In the genomic region with DNA sequence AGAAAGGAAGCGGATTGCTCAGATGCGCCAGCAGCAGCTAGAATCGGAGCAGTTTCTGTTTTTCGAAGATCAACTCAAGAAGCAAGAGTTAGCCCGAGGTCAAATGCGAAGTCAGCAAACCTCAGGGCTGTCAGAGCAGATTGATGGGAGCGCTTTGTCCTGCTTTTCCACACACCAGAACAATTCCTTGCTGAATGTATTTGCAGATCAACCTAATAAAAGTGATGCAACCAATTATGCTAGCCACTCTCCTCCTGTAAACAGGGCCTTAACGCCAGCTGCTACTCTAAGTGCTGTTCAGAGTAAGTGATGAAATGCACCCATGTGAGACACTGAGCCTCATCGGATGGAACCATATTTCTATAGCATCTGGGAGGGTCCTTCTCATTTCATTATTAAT, we compare ENCODE assay signal across 11 cellular contexts. TPM values are rescaled to one million over a fixed set of nuclear protein-coding genes. Genes with fewer than 3 reads are reported as not detected.
DNase-seq lines count a peak whose midpoint lies in the region; ATAC-seq and TF ChIP-seq lines count a peak whose summit lies in the region.
"Had no signal": no experiment of that assay in that cellular context is flagged by ENCODE, and none has a peak within 500 bp of the region (broad histone marks: within the 10 kb centered on the region; RNA-seq: fewer than 3 reads in every experiment).

No MANE protein-coding gene starts in this region.

- no peaks in the 10 kb centered on the region for H3K27me3 ChIP-seq in MG63
- H3K27me3 ChIP-seq: tibial artery had no signal

- no peaks in the 10 kb centered on the region for H3K9me3 ChIP-seq in MG63
- H3K9me3 ChIP-seq: tibial artery had no signal

- H3K36me3 ChIP-seq in MG63 = peaks cover 30% of the 10 kb centered on the region

- intact Hi-C loops in Right ventricle myocardium superior (cut with DNase I) = no loop called here

- POLR2A ChIA-PET in HEK293T (lab: Yijun Ruan, JAX) = no interaction called here

- DNase-seq in HEK293T (ENCODE audit: extremely low spot score) (peak; percentile 15), NCI-H510A (lab: John Stamatoyannopoulos, UW) (peak; percentile 83), Right ventricle myocardium superior (no peak), skeletal muscle cell (ENCODE audit: low read depth) (peak; percentile 47), GOT3 (lab: John Stamatoyannopoulos, UW) (no peak), MG63 (no peak), middle frontal gyrus (ENCODE audit: extremely low spot score, low spot score) (no peak)
- DNase-seq in activated effector memory CD4-positive, alpha-beta T cell treated with Interleukin-2 at 50 U/mL for 16 hours = no peak
- DNase-seq: activated gamma-delta T cell; CD8-positive, alpha-beta memory T cell; tibial artery had no signal

- no peak overlapping the region for H3K4me3 ChIP-seq in skeletal muscle cell (ENCODE audit: low read depth, low read length)
- H3K4me3 ChIP-seq in MG63 = no peak overlapping the region
- H3K4me3 ChIP-seq: tibial artery had no signal

- CTCF ChIA-PET in HEK293T (lab: Yijun Ruan, JAX) = interaction anchor here (0.7 kb wide), 1 partner anchor 22 kb away, joined by 3 read pairs; no protein-coding TSS in a partner anchor

- peak; percentile 65 for ATAC-seq in Right ventricle myocardium superior (ENCODE audit: poor library complexity)

TF ChIP-seq in HEK293T, 16 proteins besides CTCF, POLR2A, EP300 and RAD21:
- no peak for TF ChIP-seq ELF4 (IDR thresholded peaks at IDR 0.05)
- no peak for TF ChIP-seq BHLHE40 (IDR thresholded peaks at IDR 0.05; ENCODE audit: borderline replicate concordance)
- TF ChIP-seq, protein P1, sequence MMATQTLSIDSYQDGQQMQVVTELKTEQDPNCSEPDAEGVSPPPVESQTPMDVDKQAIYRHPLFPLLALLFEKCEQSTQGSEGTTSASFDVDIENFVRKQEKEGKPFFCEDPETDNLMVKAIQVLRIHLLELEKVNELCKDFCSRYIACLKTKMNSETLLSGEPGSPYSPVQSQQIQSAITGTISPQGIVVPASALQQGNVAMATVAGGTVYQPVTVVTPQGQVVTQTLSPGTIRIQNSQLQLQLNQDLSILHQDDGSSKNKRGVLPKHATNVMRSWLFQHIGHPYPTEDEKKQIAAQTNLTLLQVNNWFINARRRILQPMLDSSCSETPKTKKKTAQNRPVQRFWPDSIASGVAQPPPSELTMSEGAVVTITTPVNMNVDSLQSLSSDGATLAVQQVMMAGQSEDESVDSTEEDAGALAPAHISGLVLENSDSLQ (IDR thresholded peaks at IDR 0.05) = peak; percentile 68
TF ChIP-seq in HEK293T: peak in this region for 1.

RNA-seq across cellular contexts. Expression of gene STAMBPL1, which starts 33.1 kb away (rescaled TPM):
- total RNA-seq in Right ventricle myocardium superior = 2.0 TPM
- total RNA-seq in MG63 (2014; rRNA removed; shearing (Covaris generic); ENCODE audit: low replicate concordance) = 23.1 and 27.3 TPM in 2 replicates

RNA-seq across cellular contexts. Expression of gene ACTA2, which starts 39.4 kb away (rescaled TPM):
- 74.5 TPM for total RNA-seq in Right ventricle myocardium superior
- 19.4 and 24.2 TPM in 2 replicates for total RNA-seq in MG63 (2014; rRNA removed; shearing (Covaris generic); ENCODE audit: low replicate concordance)

Comparison
In these comparisons a context has a peak if more than half of its experiments do, and no peak if none do; other contexts are left out.
1. DNase-seq: peak in HEK293T (single experiment), NCI-H510A (single experiment) and skeletal muscle cell (single experiment); none in Right ventricle myocardium superior (single experiment), GOT3 (single experiment), MG63 (single experiment), activated effector memory CD4-positive, alpha-beta T cell treated with Interleukin-2 at 50 U/mL for 16 hours (single experiment) and middle frontal gyrus (single experiment).